27 cellular contexts compared by ENCODE assay signal in the genomic region with DNA sequence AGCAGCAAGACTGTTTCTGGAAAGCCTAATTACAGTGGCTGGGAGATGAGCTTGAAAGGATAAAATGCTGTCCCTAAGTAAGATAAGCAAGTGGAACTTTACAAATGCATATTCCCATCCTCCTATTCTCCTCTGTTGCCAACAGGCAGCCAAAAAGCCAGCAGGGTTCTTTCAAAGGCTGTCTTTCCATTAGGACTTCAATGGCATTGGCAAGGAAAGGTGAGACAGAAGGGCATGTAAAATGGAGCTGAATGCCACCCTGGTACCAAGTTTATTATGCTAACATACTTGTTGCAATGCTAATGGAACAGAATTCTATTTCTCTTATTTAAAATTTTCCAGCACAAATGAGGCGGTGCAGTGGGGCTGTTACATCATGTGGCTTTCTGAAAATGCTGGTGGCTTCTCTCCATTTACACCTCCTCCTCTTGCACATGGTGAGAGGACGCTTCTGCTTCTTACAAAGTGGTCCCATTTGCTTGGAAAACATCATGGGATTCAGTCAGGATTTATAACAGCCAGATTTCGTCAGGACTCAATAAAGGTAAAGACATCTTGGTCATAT.
"Had no signal": no experiment of that assay in that cellular context is flagged by ENCODE, and none has a peak within 500 bp of the region (broad histone marks: within the 10 kb centered on the region; RNA-seq: fewer than 3 reads in every experiment).

No MANE protein-coding gene starts in this region.

- H3K4me3 ChIP-seq: adrenal gland, MG63, Peyer's patch, SJSA1 had no signal

- H3K27ac ChIP-seq: adrenal gland, Peyer's patch, SJSA1 had no signal

- DNase-seq: activated CD4-positive, alpha-beta T cell treated with anti-CD3 and anti-CD28 coated beads, Interleukin-2, amount 10 ng/mL, durations not matched to agents 24 days and 14 days; activated CD4-positive, alpha-beta T cell treated with anti-CD3 and anti-CD28 coated beads, Interleukin-2, amount 50 U/mL, for 4 hours; activated CD8-positive, alpha-beta T cell treated with anti-CD3 and anti-CD28 coated beads for 36 hours; activated gamma-delta T cell; activated naive CD4-positive, alpha-beta T cell treated with Interleukin-2 at 50 U/mL for 16 hours; activated T-cell treated with anti-CD3 and anti-CD28 coated beads, Interleukin-2, amount 50 U/mL, for 1 hour; activated T-cell treated with anti-CD3 and anti-CD28 coated beads, Interleukin-2, amount 50 U/mL, for 72 hours; adrenal gland; Karpas-422; KBM-7; MG63; NCI-H1048; NCI-H1105 treated with DMSO at 0.1 percent for 48 hours; NCI-H1436; NCI-H1694; NCI-H1930; NCI-H2081 treated with DMSO at 0.1 percent for 48 hours; NCI-H345; NCI-H526; NCI-H748 treated with DMSO at 0.1 percent for 48 hours; NK-92 treated with Interleukin-12 subunit alpha and Interleukin-12 subunit beta, amount 100 ng/mL, for 24 hours; PC-3; Peyer's patch; RPMI8226; SHP77 treated with DMSO at 0.1 percent for 48 hours; SK-N-SH had no signal

- H3K27me3 ChIP-seq: adrenal gland, MG63, Peyer's patch, SJSA1 had no signal
